ENCODE assay signal across 16 cellular contexts in the genomic region with DNA sequence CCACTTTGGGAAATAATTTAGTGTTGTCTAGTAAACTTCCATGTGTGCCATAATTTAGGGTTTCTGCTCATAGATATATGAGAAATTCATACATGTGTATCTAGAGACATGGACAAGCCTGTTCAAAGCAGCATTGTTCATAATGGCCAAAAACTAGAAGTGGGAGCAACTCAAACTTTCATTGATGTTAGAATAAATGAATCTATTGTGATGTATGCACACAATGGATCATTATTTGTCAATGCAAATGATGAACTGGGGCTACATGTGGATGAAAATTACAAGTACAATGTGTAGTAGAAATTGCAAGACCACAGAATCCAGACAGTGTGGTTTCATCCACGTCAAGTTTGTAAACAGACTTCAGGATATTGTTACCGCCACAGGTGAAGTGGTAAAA.
DNase-seq lines count a peak whose midpoint lies in the region; ATAC-seq and TF ChIP-seq lines count a peak whose summit lies in the region.
"Had no signal": no experiment of that assay in that cellular context is flagged by ENCODE, and none has a peak within 500 bp of the region (broad histone marks: within the 10 kb centered on the region; RNA-seq: fewer than 3 reads in every experiment).

No MANE protein-coding gene starts in this region.

- H3K27me3 ChIP-seq in ovary, result no peaks in the 10 kb centered on the region

- DNase-seq in NCI-H526 treated with DMSO at 0.1 percent for 48 hours (lab: John Stamatoyannopoulos, UW), result peak; percentile 79
- peak; percentile 83 for DNase-seq in globus pallidus (ENCODE audit: low spot score)
- peak; percentile 94 for DNase-seq in pons (ENCODE audit: low spot score)
- DNase-seq in ovary, result no peak
- no peak for DNase-seq in GM13977 (ENCODE audit: low spot score)
- DNase-seq: BE2C; C1 segment of cervical spinal cord; CD4-positive, CD25-positive, alpha-beta regulatory T cell; CD8-positive, alpha-beta memory T cell; COR-L47; DMS 273 treated with DMSO at 0.1 percent for 48 hours; DMS53; DND-41; EL; H9 had no signal

- intact Hi-C loops in ovary (cut with DNase I), result no loop called here

- in situ Hi-C loops in GM13977 (cut with MboI; ENCODE audit: low pct_unique_long_range_greater_than_20kb, low sequenced_read_pairs, unreplicated experiment), result no loop called here

- ATAC-seq in GM18505 (IDR thresholded peaks at IDR 0.05; ENCODE audit: unreplicated experiment), result no peak

- 68 to 91% (median 84%) methylated on average over 2 of the region's 2 CpGs for WGBS in ovary, 3 donors

- no peaks in the 10 kb centered on the region for H3K36me3 ChIP-seq in ovary
- H3K36me3 ChIP-seq: BE2C had no signal

- H3K4me1 ChIP-seq in ovary (ENCODE audit: insufficient read depth), result no peaks in the 10 kb centered on the region
- H3K4me1 ChIP-seq: BE2C had no signal

- no peak for TF ChIP-seq EP300 in ovary (IDR thresholded peaks at IDR 0.05)

- no peak for TF ChIP-seq CTCF in ovary (IDR thresholded peaks at IDR 0.05)
- no peak for TF ChIP-seq CTCF in GM13977 (IDR thresholded peaks at IDR 0.05; ENCODE audit: extremely low read depth, insufficient read depth, missing control alignments)

- no peak overlapping the region for H3K4me3 ChIP-seq in ovary

- no peaks in the 10 kb centered on the region for H3K9me3 ChIP-seq in ovary
- H3K9me3 ChIP-seq: BE2C had no signal

- no peak for TF ChIP-seq POLR2A in GM18505 (IDR thresholded peaks at IDR 0.05; ENCODE audit: borderline replicate concordance, extremely low read depth, insufficient read depth, insufficient read length)
- no peak for TF ChIP-seq POLR2A in ovary (IDR thresholded peaks at IDR 0.05)

- no peak overlapping the region for H3K27ac ChIP-seq in ovary

Comparison
In these comparisons a context has a peak if more than half of its experiments do, and no peak if none do; other contexts are left out.
1. DNase-seq: peak in NCI-H526 treated with DMSO at 0.1 percent for 48 hours (single experiment), globus pallidus (single experiment) and pons (single experiment); none in ovary (0 of 5) and GM13977 (single experiment).